18 cellular contexts compared by ENCODE assay signal in the genomic region with DNA sequence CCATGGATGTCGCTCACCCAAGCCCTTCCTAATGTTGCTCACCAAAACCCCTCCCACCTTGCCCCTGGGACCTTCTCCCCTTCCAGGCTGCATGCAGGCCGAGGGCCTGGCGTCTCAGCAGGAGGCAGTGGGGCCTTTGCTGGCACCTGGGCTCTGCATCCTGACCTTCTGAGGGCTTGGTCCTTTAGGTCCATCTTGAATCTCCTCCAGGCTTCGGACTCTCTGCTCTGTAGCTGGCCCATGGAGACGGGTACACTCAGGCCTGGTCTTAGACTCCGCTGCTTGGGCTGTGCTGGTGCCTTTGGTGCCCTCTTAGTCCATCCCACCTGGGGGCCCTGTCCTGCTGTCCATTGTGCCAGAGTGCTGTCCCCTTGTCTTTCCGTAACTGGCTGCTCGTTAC. TPM values are rescaled to one million over a fixed set of nuclear protein-coding genes. Genes with fewer than 3 reads are reported as not detected.
DNase-seq lines count a peak whose midpoint lies in the region; ATAC-seq and TF ChIP-seq lines count a peak whose summit lies in the region.
"Had no signal": no experiment of that assay in that cellular context is flagged by ENCODE, and none has a peak within 500 bp of the region (broad histone marks: within the 10 kb centered on the region; RNA-seq: fewer than 3 reads in every experiment).

No MANE protein-coding gene starts in this region.

- no peak for TF ChIP-seq EP300 in gastroesophageal sphincter (IDR thresholded peaks at IDR 0.05)

- TF ChIP-seq CTCF in gastroesophageal sphincter (IDR thresholded peaks at IDR 0.05) = no peak

- H3K27ac Mint-ChIP-seq in activated naive CD4-positive, alpha-beta T cell treated with anti-CD3 and anti-CD28 coated beads, Interleukin-2, amount 50 U/mL, for 24 hours = peak overlapping the region; percentile 21
- H3K27ac Mint-ChIP-seq in central memory CD8-positive, alpha-beta T cell (ENCODE audit: low read depth) = peak overlapping the region; percentile 71
- H3K27ac Mint-ChIP-seq in stimulated activated memory B cell treated with anti-CD40 and anti-IgM and Interleukin-4, amounts not matched to agents 10 μg/mL and 1 μg/mL and 100 μg/mL, for 72 hours = peak overlapping the region; percentile 89

- no peaks in the 10 kb centered on the region for H3K27me3 ChIP-seq in gastroesophageal sphincter
- H3K27me3 ChIP-seq: ovary, right lobe of liver had no signal

- no peak overlapping the region for H3K27ac ChIP-seq in gastroesophageal sphincter
- H3K27ac ChIP-seq: ovary, right lobe of liver, VCaP had no signal

- H3K9me3 ChIP-seq in gastroesophageal sphincter = no peaks in the 10 kb centered on the region
- H3K9me3 ChIP-seq: ovary, right lobe of liver had no signal

- H3K36me3 ChIP-seq in gastroesophageal sphincter = no peaks in the 10 kb centered on the region
- H3K36me3 ChIP-seq: ovary, right lobe of liver had no signal

- no peak overlapping the region for H3K4me3 ChIP-seq in gastroesophageal sphincter
- H3K4me3 ChIP-seq: ovary, right lobe of liver had no signal

- H3K4me1 ChIP-seq in gastroesophageal sphincter = peaks cover 3 to 98% (median 43%) of the 10 kb centered on the region in 3 donors

- no peaks in the 10 kb centered on the region for H3K9me3 Mint-ChIP-seq in activated naive CD4-positive, alpha-beta T cell treated with anti-CD3 and anti-CD28 coated beads, Interleukin-2, amount 50 U/mL, for 24 hours
- H3K9me3 Mint-ChIP-seq in central memory CD8-positive, alpha-beta T cell = no peaks in the 10 kb centered on the region
- no peaks in the 10 kb centered on the region for H3K9me3 Mint-ChIP-seq in stimulated activated memory B cell treated with anti-CD40 and anti-IgM and Interleukin-4, amounts not matched to agents 10 μg/mL and 1 μg/mL and 100 μg/mL, for 72 hours

- 94% methylated on average over 3 of the region's 8 CpGs; no CpG with 5 or more reads in 1 of the 2 donors for WGBS in gastroesophageal sphincter (ENCODE audit: low coverage in 1 of 2), 2 donors

- peak overlapping the region; percentile 3 for H3K4me3 Mint-ChIP-seq in activated naive CD4-positive, alpha-beta T cell treated with anti-CD3 and anti-CD28 coated beads, Interleukin-2, amount 50 U/mL, for 24 hours
- H3K4me3 Mint-ChIP-seq in central memory CD8-positive, alpha-beta T cell = peak overlapping the region; percentile 18
- peak overlapping the region; percentile 79 for H3K4me3 Mint-ChIP-seq in stimulated activated memory B cell treated with anti-CD40 and anti-IgM and Interleukin-4, amounts not matched to agents 10 μg/mL and 1 μg/mL and 100 μg/mL, for 72 hours
- H3K4me3 Mint-ChIP-seq: activated CD8-positive, alpha-beta memory T cell treated with anti-CD3 and anti-CD28 coated beads, Interleukin-2, amount 10 ng/mL, durations not matched to agents 7 days and 5 days had no signal

- peaks cover 4% of the 10 kb centered on the region for H3K36me3 Mint-ChIP-seq in activated naive CD4-positive, alpha-beta T cell treated with anti-CD3 and anti-CD28 coated beads, Interleukin-2, amount 50 U/mL, for 24 hours
- H3K36me3 Mint-ChIP-seq in central memory CD8-positive, alpha-beta T cell (ENCODE audit: insufficient read depth) = peaks cover 18% of the 10 kb centered on the region
- H3K36me3 Mint-ChIP-seq in stimulated activated memory B cell treated with anti-CD40 and anti-IgM and Interleukin-4, amounts not matched to agents 10 μg/mL and 1 μg/mL and 100 μg/mL, for 72 hours = peaks cover 51% of the 10 kb centered on the region

- ATAC-seq in central memory CD8-positive, alpha-beta T cell (replicated peaks; ENCODE audit: extremely low read depth, poor library complexity, severe bottlenecking) = no peak
- ATAC-seq in stimulated activated memory B cell treated with anti-CD40 and anti-IgM and Interleukin-4, amounts not matched to agents 10 μg/mL and 1 μg/mL and 100 μg/mL, for 72 hours = no peak
- no peak for ATAC-seq in gastroesophageal sphincter
- ATAC-seq: right lobe of liver had no signal

- no peaks in the 10 kb centered on the region for H3K27me3 Mint-ChIP-seq in activated naive CD4-positive, alpha-beta T cell treated with anti-CD3 and anti-CD28 coated beads, Interleukin-2, amount 50 U/mL, for 24 hours
- no peaks in the 10 kb centered on the region for H3K27me3 Mint-ChIP-seq in central memory CD8-positive, alpha-beta T cell
- H3K27me3 Mint-ChIP-seq in stimulated activated memory B cell treated with anti-CD40 and anti-IgM and Interleukin-4, amounts not matched to agents 10 μg/mL and 1 μg/mL and 100 μg/mL, for 72 hours = no peaks in the 10 kb centered on the region
- H3K27me3 Mint-ChIP-seq: activated CD8-positive, alpha-beta memory T cell treated with anti-CD3 and anti-CD28 coated beads, Interleukin-2, amount 10 ng/mL, durations not matched to agents 7 days and 5 days had no signal

- peaks cover 96% of the 10 kb centered on the region for H3K4me1 Mint-ChIP-seq in activated naive CD4-positive, alpha-beta T cell treated with anti-CD3 and anti-CD28 coated beads, Interleukin-2, amount 50 U/mL, for 24 hours
- peaks cover 76% of the 10 kb centered on the region for H3K4me1 Mint-ChIP-seq in central memory CD8-positive, alpha-beta T cell
- H3K4me1 Mint-ChIP-seq in stimulated activated memory B cell treated with anti-CD40 and anti-IgM and Interleukin-4, amounts not matched to agents 10 μg/mL and 1 μg/mL and 100 μg/mL, for 72 hours = peaks cover 87% of the 10 kb centered on the region

- DNase-seq in activated naive CD4-positive, alpha-beta T cell treated with Interleukin-2 at 50 U/mL for 16 hours = no peak
- DNase-seq in NAMALWA (ENCODE audit: low spot score) (peak; percentile 26), superior temporal gyrus (ENCODE audit: extremely low spot score) (no peak), HK-2 (ENCODE audit: unreplicated experiment) (no peak)
- no peak for DNase-seq in central memory CD8-positive, alpha-beta T cell (ENCODE audit: low spot score in 2 of 2)
- DNase-seq: activated CD8-positive, alpha-beta memory T cell treated with anti-CD3 and anti-CD28 coated beads, Interleukin-2, amount 10 ng/mL, durations not matched to agents 7 days and 5 days; activated gamma-delta T cell treated with Interleukin-2 at 50 U/mL for 16 hours; aorta; EL; Kasumi-1; ovary; right lobe of liver; RPMI8226; SW 1271 had no signal

- TF ChIP-seq POLR2A in gastroesophageal sphincter (IDR thresholded peaks at IDR 0.05) = no peak

RNA-seq across cellular contexts. Expression of gene TENT4A, which starts 14.0 kb away (rescaled TPM):
- 10 to 100 TPM; 15.8 to 21.3 (median 17.3) TPM for total RNA-seq in gastroesophageal sphincter

Comparison
In these comparisons a context has a peak if more than half of its experiments do, and no peak if none do; other contexts are left out.
1. H3K27ac Mint-ChIP-seq: peak in every context shown above with its lines; median percentile 89 in stimulated activated memory B cell treated with anti-CD40 and anti-IgM and Interleukin-4, amounts not matched to agents 10 μg/mL and 1 μg/mL and 100 μg/mL, for 72 hours; 71 in central memory CD8-positive, alpha-beta T cell; 21 in activated naive CD4-positive, alpha-beta T cell treated with anti-CD3 and anti-CD28 coated beads, Interleukin-2, amount 50 U/mL, for 24 hours.
2. H3K4me3 Mint-ChIP-seq: peak in every context shown above with its lines; median percentile 79 in stimulated activated memory B cell treated with anti-CD40 and anti-IgM and Interleukin-4, amounts not matched to agents 10 μg/mL and 1 μg/mL and 100 μg/mL, for 72 hours; 18 in central memory CD8-positive, alpha-beta T cell; 3 in activated naive CD4-positive, alpha-beta T cell treated with anti-CD3 and anti-CD28 coated beads, Interleukin-2, amount 50 U/mL, for 24 hours.